In genomic region chr10:125593644-125594043, GRCh38 we compare ENCODE assay signal across 37 cellular contexts.
"Had no signal": no experiment of that assay in that cellular context is flagged by ENCODE, and none has a peak within 500 bp of the region (broad histone marks: within the 10 kb centered on the region; RNA-seq: fewer than 3 reads in every experiment).

No MANE protein-coding gene starts in this region.

- H3K4me3 Mint-ChIP-seq: activated CD4-positive, alpha-beta memory T cell treated with anti-CD3 and anti-CD28 coated beads, Interleukin-2, amount 10 ng/mL, durations not matched to agents 7 days and 5 days; activated CD4-positive, alpha-beta T cell treated with anti-CD3 and anti-CD28 coated beads for 36 hours; activated CD4-positive, alpha-beta T cell treated with anti-CD3 and anti-CD28 coated beads, Interleukin-2, amount 10 ng/mL, durations not matched to agents 7 days and 5 days; activated CD8-positive, alpha-beta memory T cell treated with anti-CD3 and anti-CD28 coated beads, Interleukin-2, amount 10 ng/mL, durations not matched to agents 7 days and 5 days; activated CD8-positive, alpha-beta T cell treated with anti-CD3 and anti-CD28 coated beads, Interleukin-2, amount 10 ng/mL, durations not matched to agents 7 days and 5 days; activated naive CD4-positive, alpha-beta T cell treated with anti-CD3 and anti-CD28 coated beads, Interleukin-2, amount 10 ng/mL, durations not matched to agents 7 days and 5 days; activated naive CD8-positive, alpha-beta T cell; activated naive CD8-positive, alpha-beta T cell treated with anti-CD3 and anti-CD28 coated beads, Interleukin-2, amount 10 ng/mL, durations not matched to agents 7 days and 5 days; activated naive CD8-positive, alpha-beta T cell treated with anti-CD3 and anti-CD28 coated beads, Interleukin-2, amount 50 U/mL, for 24 hours; activated T-cell treated with anti-CD3 and anti-CD28 coated beads, Interleukin-2, amount 50 U/mL, for 24 hours; brain; central memory CD8-positive, alpha-beta T cell; T-helper 1 cell treated with Interleukin-12 subunit alpha and Interleukin-12 subunit beta and Interleukin-4 antibody, amounts not matched to agents 30 μg/mL and 1 μg/mL, for 36 hours; T-helper 2 cell treated with Interferon-gamma antibody and Interleukin-4, amounts not matched to agents 5 μg/mL and 100 μg/mL, for 36 hours had no signal

- H3K36me3 ChIP-seq: ascending aorta, cardiac muscle cell had no signal

- H3K27ac Mint-ChIP-seq: activated CD4-positive, alpha-beta memory T cell treated with anti-CD3 and anti-CD28 coated beads, Interleukin-2, amount 10 ng/mL, durations not matched to agents 7 days and 5 days; activated CD4-positive, alpha-beta T cell treated with anti-CD3 and anti-CD28 coated beads for 36 hours; activated CD4-positive, alpha-beta T cell treated with anti-CD3 and anti-CD28 coated beads, Interleukin-2, amount 10 ng/mL, durations not matched to agents 7 days and 5 days; activated CD8-positive, alpha-beta memory T cell treated with anti-CD3 and anti-CD28 coated beads, Interleukin-2, amount 10 ng/mL, durations not matched to agents 7 days and 5 days; activated CD8-positive, alpha-beta T cell treated with anti-CD3 and anti-CD28 coated beads, Interleukin-2, amount 10 ng/mL, durations not matched to agents 7 days and 5 days; activated naive CD4-positive, alpha-beta T cell treated with anti-CD3 and anti-CD28 coated beads, Interleukin-2, amount 10 ng/mL, durations not matched to agents 7 days and 5 days; activated naive CD8-positive, alpha-beta T cell; activated naive CD8-positive, alpha-beta T cell treated with anti-CD3 and anti-CD28 coated beads, Interleukin-2, amount 10 ng/mL, durations not matched to agents 7 days and 5 days; activated naive CD8-positive, alpha-beta T cell treated with anti-CD3 and anti-CD28 coated beads, Interleukin-2, amount 50 U/mL, for 24 hours; activated T-cell treated with anti-CD3 and anti-CD28 coated beads, Interleukin-2, amount 50 U/mL, for 24 hours; activated T-helper 2 cell treated with anti-CD3 and anti-CD28 coated beads, Interferon-gamma antibody, Interleukin-2, Interleukin-4, amounts not matched to agents 10 μg/mL and 5 μg/mL and 100 μg/mL, durations not matched to agents 14 hours and 24 hours and 36 hours; brain; T-helper 1 cell treated with Interleukin-12 subunit alpha and Interleukin-12 subunit beta and Interleukin-4 antibody, amounts not matched to agents 30 μg/mL and 1 μg/mL, for 36 hours; T-helper 2 cell treated with Interferon-gamma antibody and Interleukin-4, amounts not matched to agents 5 μg/mL and 100 μg/mL, for 36 hours had no signal

- H3K4me1 Mint-ChIP-seq: activated CD4-positive, alpha-beta memory T cell treated with anti-CD3 and anti-CD28 coated beads, Interleukin-2, amount 10 ng/mL, durations not matched to agents 7 days and 5 days; activated CD4-positive, alpha-beta T cell treated with anti-CD3 and anti-CD28 coated beads for 36 hours; activated CD4-positive, alpha-beta T cell treated with anti-CD3 and anti-CD28 coated beads, Interleukin-2, amount 10 ng/mL, durations not matched to agents 7 days and 5 days; activated CD8-positive, alpha-beta memory T cell treated with anti-CD3 and anti-CD28 coated beads, Interleukin-2, amount 10 ng/mL, durations not matched to agents 7 days and 5 days; activated naive CD4-positive, alpha-beta T cell treated with anti-CD3 and anti-CD28 coated beads, Interleukin-2, amount 10 ng/mL, durations not matched to agents 7 days and 5 days; activated naive CD8-positive, alpha-beta T cell treated with anti-CD3 and anti-CD28 coated beads, Interleukin-2, amount 10 ng/mL, durations not matched to agents 7 days and 5 days; activated naive CD8-positive, alpha-beta T cell treated with anti-CD3 and anti-CD28 coated beads, Interleukin-2, amount 50 U/mL, for 24 hours; brain; central memory CD8-positive, alpha-beta T cell had no signal

- DNase-seq: activated CD4-positive, alpha-beta memory T cell treated with anti-CD3 and anti-CD28 coated beads, Interleukin-2, amount 10 ng/mL, durations not matched to agents 7 days and 5 days; activated CD4-positive, alpha-beta T cell treated with anti-CD3 and anti-CD28 coated beads for 1 hour; activated CD4-positive, alpha-beta T cell treated with anti-CD3 and anti-CD28 coated beads for 36 hours; activated CD4-positive, alpha-beta T cell treated with anti-CD3 and anti-CD28 coated beads for 48 hours; activated CD4-positive, alpha-beta T cell treated with anti-CD3 and anti-CD28 coated beads, Interleukin-2, amount 10 ng/mL, durations not matched to agents 7 days and 5 days; activated CD4-positive, alpha-beta T cell treated with anti-CD3 and anti-CD28 coated beads, Interleukin-2, amount 50 U/mL, for 48 hours; activated CD4-positive, CD25-positive, alpha-beta regulatory T cell; activated CD8-positive, alpha-beta memory T cell treated with anti-CD3 and anti-CD28 coated beads for 24 hours; activated CD8-positive, alpha-beta memory T cell treated with anti-CD3 and anti-CD28 coated beads, Interleukin-2, amount 10 ng/mL, durations not matched to agents 7 days and 5 days; activated CD8-positive, alpha-beta memory T cell treated with anti-CD3 and anti-CD28 coated beads, Interleukin-2, amount 50 U/mL, for 48 hours; activated CD8-positive, alpha-beta T cell treated with anti-CD3 and anti-CD28 coated beads, Interleukin-2, amount 10 ng/mL, durations not matched to agents 7 days and 5 days; activated effector memory CD4-positive, alpha-beta T cell treated with Interleukin-2 at 50 U/mL for 16 hours; activated gamma-delta T cell; activated naive CD4-positive, alpha-beta T cell treated with anti-CD3 and anti-CD28 coated beads, Interleukin-2, amount 10 ng/mL, durations not matched to agents 7 days and 5 days; activated naive CD4-positive, alpha-beta T cell treated with Interleukin-2 at 50 U/mL for 16 hours; activated naive CD8-positive, alpha-beta T cell treated with anti-CD3 and anti-CD28 coated beads, Interleukin-2, amount 10 ng/mL, durations not matched to agents 7 days and 5 days; activated naive CD8-positive, alpha-beta T cell treated with anti-CD3 and anti-CD28 coated beads, Interleukin-2, amount 50 U/mL, for 24 hours; activated T-cell treated with anti-CD3 and anti-CD28 coated beads, Interleukin-2, amount 50 U/mL, for 24 hours; activated T-cell treated with anti-CD3 and anti-CD28 coated beads, Interleukin-2, amount 50 U/mL, for 48 hours; amygdala; anterior cingulate cortex; caudate nucleus; cerebellar nuclear complex; T-helper 1 cell; T-helper 2 cell; T-helper 9 cell had no signal

- H3K4me3 ChIP-seq: ascending aorta, cardiac muscle cell had no signal

- H3K36me3 Mint-ChIP-seq: activated CD8-positive, alpha-beta memory T cell treated with anti-CD3 and anti-CD28 coated beads, Interleukin-2, amount 10 ng/mL, durations not matched to agents 7 days and 5 days; activated naive CD4-positive, alpha-beta T cell treated with anti-CD3 and anti-CD28 coated beads, Interleukin-2, amount 10 ng/mL, durations not matched to agents 7 days and 5 days; brain had no signal

- H3K27ac ChIP-seq: ascending aorta, cardiac muscle cell had no signal

- H3K4me1 ChIP-seq: ascending aorta had no signal

- H3K27me3 Mint-ChIP-seq: activated CD4-positive, alpha-beta memory T cell treated with anti-CD3 and anti-CD28 coated beads, Interleukin-2, amount 10 ng/mL, durations not matched to agents 7 days and 5 days; activated CD8-positive, alpha-beta memory T cell treated with anti-CD3 and anti-CD28 coated beads, Interleukin-2, amount 10 ng/mL, durations not matched to agents 7 days and 5 days; activated naive CD4-positive, alpha-beta T cell treated with anti-CD3 and anti-CD28 coated beads, Interleukin-2, amount 10 ng/mL, durations not matched to agents 7 days and 5 days; activated naive CD8-positive, alpha-beta T cell treated with anti-CD3 and anti-CD28 coated beads, Interleukin-2, amount 10 ng/mL, durations not matched to agents 7 days and 5 days; activated T-cell treated with anti-CD3 and anti-CD28 coated beads, Interleukin-2, amount 50 U/mL, for 24 hours had no signal

- FAIRE-seq: bronchial epithelial cell, TTC549 had no signal

- ATAC-seq: activated CD4-positive, alpha-beta T cell treated with anti-CD3 and anti-CD28 coated beads for 36 hours; activated CD4-positive, CD25-positive, alpha-beta regulatory T cell treated with anti-CD3 and anti-CD28 coated beads, Interleukin-2, amount 50 U/mL, for 24 hours; activated CD8-positive, alpha-beta memory T cell treated with anti-CD3 and anti-CD28 coated beads, Interleukin-2, amount 10 ng/mL, durations not matched to agents 7 days and 5 days; activated CD8-positive, alpha-beta T cell treated with anti-CD3 and anti-CD28 coated beads, Interleukin-2, amount 10 ng/mL, durations not matched to agents 7 days and 5 days; activated naive CD8-positive, alpha-beta T cell treated with anti-CD3 and anti-CD28 coated beads, Interleukin-2, amount 50 U/mL, for 24 hours had no signal

- H3K27me3 ChIP-seq: ascending aorta, cardiac muscle cell had no signal
